ENCODE assay signal across 3 cellular contexts in the genomic region with DNA sequence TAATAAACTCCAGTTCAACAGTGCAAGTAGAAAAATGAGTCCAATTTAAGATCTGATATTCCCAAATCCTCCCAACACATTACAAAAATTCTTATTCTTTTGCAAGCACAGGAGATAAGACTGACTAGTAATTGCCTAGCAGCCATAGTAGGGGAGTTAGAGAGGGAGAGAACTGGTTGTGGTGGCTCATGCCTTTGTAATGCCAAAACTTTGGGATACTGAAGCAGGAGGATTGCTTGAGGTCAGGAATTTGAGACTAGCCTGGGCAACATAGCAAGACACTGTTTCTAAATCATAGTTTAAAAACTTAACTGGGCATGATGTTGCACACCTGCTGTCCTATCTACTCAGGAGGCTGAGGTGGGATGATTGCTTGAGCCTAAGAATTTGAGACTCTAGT.
"Had no signal": no experiment of that assay in that cellular context is flagged by ENCODE, and none has a peak within 500 bp of the region (broad histone marks: within the 10 kb centered on the region; RNA-seq: fewer than 3 reads in every experiment).

No MANE protein-coding gene starts in this region.

- H3K4me3 ChIP-seq: GM12878 had no signal

- DNase-seq: GDM1, GF-D8 had no signal
